13 cellular contexts compared by ENCODE assay signal in the genomic region with DNA sequence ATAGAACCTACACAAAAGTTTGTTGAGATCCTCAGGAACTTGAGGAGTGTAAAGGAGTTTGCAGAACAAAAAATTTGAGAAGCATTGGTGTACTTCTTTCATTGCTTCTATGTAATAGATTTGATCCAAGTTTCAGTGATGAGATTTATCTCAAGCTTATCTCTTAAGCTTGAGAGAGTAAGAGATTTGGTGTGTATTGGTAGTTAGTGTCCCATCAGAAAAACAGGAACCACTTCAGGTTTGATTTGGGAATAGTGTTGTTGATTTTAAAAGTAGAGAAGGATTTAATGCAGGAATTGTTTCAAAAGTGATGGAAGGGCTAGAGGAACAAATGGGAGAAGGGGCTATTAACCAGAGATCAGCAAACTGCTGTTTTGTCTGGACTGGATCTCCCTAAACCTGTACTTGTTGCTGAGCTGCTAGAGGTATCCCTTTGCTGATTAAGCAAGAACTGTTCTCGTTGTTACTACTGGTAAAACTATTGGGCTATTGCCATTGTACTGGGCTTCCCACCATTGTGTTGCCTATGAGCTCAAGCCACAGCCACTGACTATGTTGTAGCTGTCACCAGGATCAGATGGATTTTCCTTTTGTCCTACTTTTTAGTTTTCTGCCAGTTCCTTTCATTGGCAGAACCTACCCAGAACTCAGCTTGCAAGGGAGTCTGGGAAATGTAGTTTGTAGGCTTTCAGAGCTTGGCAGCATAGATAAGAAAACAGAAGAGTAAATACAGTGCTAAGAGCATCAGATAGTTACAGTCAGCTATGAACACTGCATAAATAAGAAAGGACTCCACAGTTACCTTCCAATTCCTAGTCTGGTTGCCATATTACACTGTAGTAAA. TPM values are rescaled to one million over a fixed set of nuclear protein-coding genes. Genes with fewer than 3 reads are reported as not detected.
DNase-seq lines count a peak whose midpoint lies in the region; ATAC-seq and TF ChIP-seq lines count a peak whose summit lies in the region.
"Had no signal": no experiment of that assay in that cellular context is flagged by ENCODE, and none has a peak within 500 bp of the region (broad histone marks: within the 10 kb centered on the region; RNA-seq: fewer than 3 reads in every experiment).

No MANE protein-coding gene starts in this region.

- ATAC-seq in gastrocnemius medialis = peak; percentile 59 to 72
- ATAC-seq in body of pancreas = no peak

- intact Hi-C loops in gastrocnemius medialis (cut with DNase I; ENCODE audit: low total_unique reads) = no loop called here
- intact Hi-C loops in body of pancreas (cut with DNase I) = no loop called here

- no peaks in the 10 kb centered on the region for H3K9me3 ChIP-seq in gastrocnemius medialis
- no peaks in the 10 kb centered on the region for H3K9me3 ChIP-seq in body of pancreas

- H3K4me1 ChIP-seq in gastrocnemius medialis (peaks cover 62 to 70% of the 10 kb centered on the region in 2 donors), body of pancreas (peaks cover 41% of the 10 kb centered on the region)

- H3K4me3 ChIP-seq in gastrocnemius medialis (no peak overlapping the region), body of pancreas (no peak overlapping the region)
- H3K4me3 ChIP-seq: lung had no signal

- H3K27me3 ChIP-seq in gastrocnemius medialis = no peaks in the 10 kb centered on the region
- no peaks in the 10 kb centered on the region for H3K27me3 ChIP-seq in body of pancreas

- peak overlapping the region in 2 of 4 donors; percentile 8 to 38 for H3K27ac ChIP-seq in gastrocnemius medialis
- no peak overlapping the region for H3K27ac ChIP-seq in body of pancreas

- TF ChIP-seq POLR2A in gastrocnemius medialis (IDR thresholded peaks at IDR 0.05) (no peak), body of pancreas (IDR thresholded peaks at IDR 0.05) (no peak)

- DNase-seq in HT-29 (ENCODE audit: low spot score) = peak; percentile 35
- peak; percentile 44 for DNase-seq in astrocyte of the hippocampus (ENCODE audit: low read depth, low spot score)
- peak; percentile 10 for DNase-seq in iPS-NIHi7 (ENCODE audit: extremely low spot score)
- no peak for DNase-seq in gastrocnemius medialis
- DNase-seq in body of pancreas = no peak
- DNase-seq in COR-L47 (lab: John Stamatoyannopoulos, UW) = no peak
- no peak for DNase-seq in SW480 (ENCODE audit: low spot score)
- DNase-seq: activated CD4-positive, alpha-beta T cell treated with anti-CD3 and anti-CD28 coated beads, Interleukin-2, amount 50 U/mL, for 4 hours; activated gamma-delta T cell; foreskin fibroblast; NCI-H1417; posterior cingulate gyrus had no signal

- in situ Hi-C loops in gastrocnemius medialis (cut with MboI; ENCODE audit: low sequenced_read_pairs in 4 of 4) = no loop called here

- H3K36me3 ChIP-seq in gastrocnemius medialis (no peaks in the 10 kb centered on the region), body of pancreas (replicated peaks in 1 of 2; ENCODE audit: insufficient read depth in 1 of 2, low read depth in 2 of 2) (no peaks in the 10 kb centered on the region)

- TF ChIP-seq CTCF in gastrocnemius medialis (IDR thresholded peaks at IDR 0.05 in 4 of 5, conservative IDR thresholded peaks at IDR 0.05 in 1 of 5) (no peak), body of pancreas (IDR thresholded peaks at IDR 0.05) (no peak)

- 46 to 55% methylated on average over 1 of the region's 1 CpG for WGBS in body of pancreas, 2 donors

RNA-seq across cellular contexts. Expression of gene RAB10, which starts 39.3 kb away (rescaled TPM):
- 118 and 135 TPM in 2 replicates for total RNA-seq in HT-29 (2014; rRNA removed; shearing (Covaris generic))
- total RNA-seq in gastrocnemius medialis = 100 to 1,000 TPM; 138 to 234 (median 168) TPM
- 100 to 1,000 TPM in 1 of 2 donors, 10 to 100 TPM in 1; 41.5 to 115 TPM for total RNA-seq in body of pancreas

Comparison
In these comparisons a context has a peak if more than half of its experiments do, and no peak if none do; other contexts are left out.
1. DNase-seq: peak in HT-29 (single experiment), astrocyte of the hippocampus (single experiment) and iPS-NIHi7 (single experiment); none in gastrocnemius medialis (0 of 2), body of pancreas (0 of 4), COR-L47 (single experiment) and SW480 (single experiment).